In the genomic region with DNA sequence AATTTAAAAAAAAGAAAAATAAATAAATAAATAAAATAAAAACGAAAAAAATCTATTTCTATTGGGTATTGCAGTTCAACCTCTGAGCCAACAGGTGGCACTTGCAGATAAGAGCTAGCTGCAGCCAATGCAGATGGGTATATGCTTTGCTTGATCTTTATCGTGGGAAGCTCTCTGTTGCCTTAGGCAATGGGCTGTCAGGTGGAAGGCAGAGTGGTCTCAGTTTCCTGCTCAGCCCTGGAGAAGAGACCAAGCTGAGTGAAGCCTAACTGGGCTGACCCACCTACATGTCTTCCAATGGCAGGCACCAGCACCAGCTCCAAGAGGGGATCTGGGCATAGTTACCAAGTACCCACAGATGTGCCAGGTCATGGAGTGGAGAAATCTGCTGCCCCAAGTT, we compare ENCODE assay signal across 10 cellular contexts.
DNase-seq lines count a peak whose midpoint lies in the region; ATAC-seq and TF ChIP-seq lines count a peak whose summit lies in the region.
"Had no signal": no experiment of that assay in that cellular context is flagged by ENCODE, and none has a peak within 500 bp of the region (broad histone marks: within the 10 kb centered on the region; RNA-seq: fewer than 3 reads in every experiment).

No MANE protein-coding gene starts in this region.

- peak; percentile 3 for DNase-seq in DMS153 treated with DMSO at 0.1 percent for 48 hours (lab: John Stamatoyannopoulos, UW; ENCODE audit: unreplicated experiment)
- no peak for DNase-seq in DMS153 (lab: John Stamatoyannopoulos, UW)
- peak; percentile 17 for DNase-seq in UCSD-AML1 (lab: John Stamatoyannopoulos, UW; ENCODE audit: unreplicated experiment)
- peak in 1 of 2 donors; percentile 5 for DNase-seq in left colon
- no peak for DNase-seq in stimulated activated CD8-positive, alpha-beta memory T cell treated with anti-CD3 and anti-CD28 coated beads, Interleukin-4, amount 100 ng/mL, for 48 hours
- no peak for DNase-seq in retina
- DNase-seq: pancreas had no signal

- intact Hi-C loops in left colon (cut with DNase I, micrococcal nuclease), result no loop called here

- no peak for TF ChIP-seq EP300 in Ishikawa (IDR thresholded peaks at IDR 0.05; ENCODE audit: borderline replicate concordance)

- ATAC-seq in left colon (peak; percentile 33), HG02938 (IDR thresholded peaks at IDR 0.05; ENCODE audit: unreplicated experiment) (no peak)
- ATAC-seq: A549 had no signal

- TF ChIP-seq RAD21 in Ishikawa (IDR thresholded peaks at IDR 0.05; ENCODE audit: low read depth), result peak; percentile 53

TF ChIP-seq in Ishikawa, 13 proteins besides CTCF, POLR2A, EP300 and RAD21:
- TF ChIP-seq NFIC (IDR thresholded peaks at IDR 0.05) (no peak), CEBPB (IDR thresholded peaks at IDR 0.05) (no peak), TAF1 (IDR thresholded peaks at IDR 0.05; ENCODE audit: low read depth) (no peak), CREB1 (IDR thresholded peaks at IDR 0.05; ENCODE audit: low read depth) (no peak), ZBTB7A (IDR thresholded peaks at IDR 0.05; ENCODE audit: low read depth) (no peak), TCF12 (IDR thresholded peaks at IDR 0.05; ENCODE audit: low read depth) (no peak), TEAD4 (IDR thresholded peaks at IDR 0.05) (no peak), FOXM1 (IDR thresholded peaks at IDR 0.05; ENCODE audit: borderline replicate concordance, low read depth) (no peak), YY1 (IDR thresholded peaks at IDR 0.05; ENCODE audit: low read depth) (no peak), EGR1 (IDR thresholded peaks at IDR 0.05) (no peak)
- TF ChIP-seq, protein P1, sequence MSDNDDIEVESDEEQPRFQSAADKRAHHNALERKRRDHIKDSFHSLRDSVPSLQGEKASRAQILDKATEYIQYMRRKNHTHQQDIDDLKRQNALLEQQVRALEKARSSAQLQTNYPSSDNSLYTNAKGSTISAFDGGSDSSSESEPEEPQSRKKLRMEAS (IDR thresholded peaks at IDR 0.05), result no peak
- TF ChIP-seq, protein P2, sequence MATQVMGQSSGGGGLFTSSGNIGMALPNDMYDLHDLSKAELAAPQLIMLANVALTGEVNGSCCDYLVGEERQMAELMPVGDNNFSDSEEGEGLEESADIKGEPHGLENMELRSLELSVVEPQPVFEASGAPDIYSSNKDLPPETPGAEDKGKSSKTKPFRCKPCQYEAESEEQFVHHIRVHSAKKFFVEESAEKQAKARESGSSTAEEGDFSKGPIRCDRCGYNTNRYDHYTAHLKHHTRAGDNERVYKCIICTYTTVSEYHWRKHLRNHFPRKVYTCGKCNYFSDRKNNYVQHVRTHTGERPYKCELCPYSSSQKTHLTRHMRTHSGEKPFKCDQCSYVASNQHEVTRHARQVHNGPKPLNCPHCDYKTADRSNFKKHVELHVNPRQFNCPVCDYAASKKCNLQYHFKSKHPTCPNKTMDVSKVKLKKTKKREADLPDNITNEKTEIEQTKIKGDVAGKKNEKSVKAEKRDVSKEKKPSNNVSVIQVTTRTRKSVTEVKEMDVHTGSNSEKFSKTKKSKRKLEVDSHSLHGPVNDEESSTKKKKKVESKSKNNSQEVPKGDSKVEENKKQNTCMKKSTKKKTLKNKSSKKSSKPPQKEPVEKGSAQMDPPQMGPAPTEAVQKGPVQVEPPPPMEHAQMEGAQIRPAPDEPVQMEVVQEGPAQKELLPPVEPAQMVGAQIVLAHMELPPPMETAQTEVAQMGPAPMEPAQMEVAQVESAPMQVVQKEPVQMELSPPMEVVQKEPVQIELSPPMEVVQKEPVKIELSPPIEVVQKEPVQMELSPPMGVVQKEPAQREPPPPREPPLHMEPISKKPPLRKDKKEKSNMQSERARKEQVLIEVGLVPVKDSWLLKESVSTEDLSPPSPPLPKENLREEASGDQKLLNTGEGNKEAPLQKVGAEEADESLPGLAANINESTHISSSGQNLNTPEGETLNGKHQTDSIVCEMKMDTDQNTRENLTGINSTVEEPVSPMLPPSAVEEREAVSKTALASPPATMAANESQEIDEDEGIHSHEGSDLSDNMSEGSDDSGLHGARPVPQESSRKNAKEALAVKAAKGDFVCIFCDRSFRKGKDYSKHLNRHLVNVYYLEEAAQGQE (IDR thresholded peaks at IDR 0.05; ENCODE audit: low read depth), result no peak
- TF ChIP-seq, protein P3, sequence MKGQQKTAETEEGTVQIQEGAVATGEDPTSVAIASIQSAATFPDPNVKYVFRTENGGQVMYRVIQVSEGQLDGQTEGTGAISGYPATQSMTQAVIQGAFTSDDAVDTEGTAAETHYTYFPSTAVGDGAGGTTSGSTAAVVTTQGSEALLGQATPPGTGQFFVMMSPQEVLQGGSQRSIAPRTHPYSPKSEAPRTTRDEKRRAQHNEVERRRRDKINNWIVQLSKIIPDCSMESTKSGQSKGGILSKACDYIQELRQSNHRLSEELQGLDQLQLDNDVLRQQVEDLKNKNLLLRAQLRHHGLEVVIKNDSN (IDR thresholded peaks at IDR 0.05), result no peak

Comparison
In these comparisons a context has a peak if more than half of its experiments do, and no peak if none do; other contexts are left out.
1. DNase-seq: peak in DMS153 treated with DMSO at 0.1 percent for 48 hours (single experiment) and UCSD-AML1 (single experiment); none in DMS153 (single experiment), stimulated activated CD8-positive, alpha-beta memory T cell treated with anti-CD3 and anti-CD28 coated beads, Interleukin-4, amount 100 ng/mL, for 48 hours (single experiment) and retina (single experiment).